21 cellular contexts compared by ENCODE assay signal in genomic region chr2:23722255-23722654, GRCh38.
"Had no signal": no experiment of that assay in that cellular context is flagged by ENCODE, and none has a peak within 500 bp of the region (broad histone marks: within the 10 kb centered on the region; RNA-seq: fewer than 3 reads in every experiment).

No MANE protein-coding gene starts in this region.

- H3K4me1 ChIP-seq: SJSA1 had no signal

- H3K27ac ChIP-seq: SJSA1, SK-N-MC had no signal

- DNase-seq: Kasumi-1, KG1, MM.1S, NCI-H1092 treated with DMSO at 0.1 percent for 48 hours, NCI-H1436, NCI-H187, NCI-H2029, NCI-H2081 treated with DMSO at 0.1 percent for 48 hours, NCI-H2171, NCI-H226, NCI-H446, NCI-H510A, NCI-H524 treated with DMSO at 0.1 percent for 48 hours, NCI-H69, NCI-H774, Right ventricle myocardium superior, RPMI8226, SIG-M5 had no signal

- H3K36me3 ChIP-seq: SJSA1 had no signal

- FAIRE-seq: RCC 7860 had no signal

- H3K27me3 ChIP-seq: SJSA1 had no signal

- H3K4me3 ChIP-seq: SJSA1, SK-N-MC had no signal
